In genomic region chr7:110522061-110522750, GRCh38 we compare ENCODE assay signal across 12 cellular contexts.
DNase-seq lines count a peak whose midpoint lies in the region; ATAC-seq, FAIRE-seq and TF ChIP-seq lines count a peak whose summit lies in the region.
"Had no signal": no experiment of that assay in that cellular context is flagged by ENCODE, and none has a peak within 500 bp of the region (broad histone marks: within the 10 kb centered on the region; RNA-seq: fewer than 3 reads in every experiment).

No MANE protein-coding gene starts in this region.

- no peak overlapping the region; the same call in 1 of the 2 replicates for H3K27ac ChIP-seq in KMS-11

- peak; percentile 79 for FAIRE-seq in islet of Langerhans (lab: Jason Lieb, UNC)

- POLR2A ChIA-PET in WTC11 (lab: Charles Lee): no interaction called here

- no peaks in the 10 kb centered on the region for H3K36me3 ChIP-seq in KMS-11 (ENCODE audit: insufficient read depth)

- H3K9ac ChIP-seq in KMS-11: no peak overlapping the region

- no peak overlapping the region for H3K4me3 Mint-ChIP-seq in WTC11
- H3K4me3 Mint-ChIP-seq: activated naive CD8-positive, alpha-beta T cell; B cell; stimulated activated naive CD8-positive, alpha-beta T cell treated with anti-CD3 and anti-CD28 coated beads, Interleukin-15, amount 100 ng/mL, for 72 hours had no signal

- TF ChIP-seq CTCF in KMS-11 (conservative IDR thresholded peaks at IDR 0.05; ENCODE audit: low read depth, low read length): no peak
- no peak for TF ChIP-seq CTCF in WTC11 (IDR thresholded peaks at IDR 0.05)

- no peaks in the 10 kb centered on the region; the same call in 1 of the 2 replicates for H3K27me3 Mint-ChIP-seq in WTC11 (ENCODE audit: low read depth)
- H3K27me3 Mint-ChIP-seq: activated naive CD8-positive, alpha-beta T cell; B cell; stimulated activated naive CD8-positive, alpha-beta T cell treated with anti-CD3 and anti-CD28 coated beads, Interleukin-15, amount 100 ng/mL, for 72 hours had no signal

- H3K36me3 Mint-ChIP-seq in WTC11: peaks cover 6% of the 10 kb centered on the region
- H3K36me3 Mint-ChIP-seq: activated naive CD8-positive, alpha-beta T cell had no signal

- CTCF ChIA-PET in WTC11 (lab: Charles Lee): interaction anchor here (1.2 kb wide), 1 partner anchor 577 kb away, joined by 3 read pairs; no protein-coding TSS in a partner anchor

- H4K20me1 ChIP-seq in KMS-11 (ENCODE audit: insufficient read depth): no peaks in the 10 kb centered on the region

- DNase-seq in COR-L47 (lab: John Stamatoyannopoulos, UW): peak; percentile 76
- peak; percentile 82 for DNase-seq in NCI-H82 (lab: John Stamatoyannopoulos, UW)
- no peak for DNase-seq in stimulated activated CD8-positive, alpha-beta memory T cell treated with anti-CD3 and anti-CD28 coated beads, Interleukin-4, amount 100 ng/mL, for 48 hours
- no peak for DNase-seq in WTC11 (ENCODE audit: low spot score)
- DNase-seq in dedifferentiated amniotic fluid mesenchymal stem cell (ENCODE audit: extremely low spot score): no peak
- DNase-seq in T-helper 1 cell: no peak
- DNase-seq: cortex of kidney; stimulated activated naive CD8-positive, alpha-beta T cell treated with anti-CD3 and anti-CD28 coated beads, Interleukin-15, amount 100 ng/mL, for 72 hours had no signal

- no peak overlapping the region for H3K27ac Mint-ChIP-seq in WTC11
- H3K27ac Mint-ChIP-seq: activated naive CD8-positive, alpha-beta T cell; B cell; stimulated activated naive CD8-positive, alpha-beta T cell treated with anti-CD3 and anti-CD28 coated beads, Interleukin-15, amount 100 ng/mL, for 72 hours had no signal

- H3K79me2 ChIP-seq in KMS-11 (ENCODE audit: insufficient read depth, low read depth): no peaks in the 10 kb centered on the region

- peaks cover 11% of the 10 kb centered on the region for H3K4me1 Mint-ChIP-seq in WTC11
- H3K4me1 Mint-ChIP-seq: B cell; stimulated activated naive CD8-positive, alpha-beta T cell treated with anti-CD3 and anti-CD28 coated beads, Interleukin-15, amount 100 ng/mL, for 72 hours had no signal

- no peaks in the 10 kb centered on the region for H3K4me1 ChIP-seq in KMS-11 (ENCODE audit: low read depth, poor library complexity, severe bottlenecking)

- peaks cover 37% of the 10 kb centered on the region for H3K9me3 Mint-ChIP-seq in WTC11

- ATAC-seq in WTC11: no peak
- ATAC-seq: stimulated activated naive CD8-positive, alpha-beta T cell treated with anti-CD3 and anti-CD28 coated beads, Interleukin-15, amount 100 ng/mL, for 72 hours had no signal

- peak overlapping the region; percentile 8; the same call in 1 of the 2 replicates for H3K4me2 ChIP-seq in KMS-11

- no peak overlapping the region for H2AFZ ChIP-seq in KMS-11 (ENCODE audit: low read depth)

- no peak overlapping the region for H3K4me3 ChIP-seq in KMS-11 (IDR thresholded peaks at IDR 0.05; ENCODE audit: insufficient read depth, low read depth, low read length)

- no peaks in the 10 kb centered on the region for H3K27me3 ChIP-seq in KMS-11 (ENCODE audit: insufficient read depth, low read depth)

TF ChIP-seq in WTC11, 78 proteins besides CTCF, POLR2A, EP300 and RAD21:
- TF ChIP-seq CREB1 (CRISPR knock-in tag; IDR thresholded peaks at IDR 0.05) (no peak), ZBTB21 (CRISPR knock-in tag; IDR thresholded peaks at IDR 0.05; ENCODE audit: borderline replicate concordance) (no peak), ZNF423 (CRISPR knock-in tag; IDR thresholded peaks at IDR 0.05) (no peak), FOXK1 (CRISPR knock-in tag; IDR thresholded peaks at IDR 0.05) (no peak), IRF2 (CRISPR knock-in tag; IDR thresholded peaks at IDR 0.05; ENCODE audit: borderline replicate concordance, low read depth) (no peak), SMAD4 (CRISPR knock-in tag; IDR thresholded peaks at IDR 0.05) (no peak), TCF7 (CRISPR knock-in tag; IDR thresholded peaks at IDR 0.05; ENCODE audit: low read depth) (no peak), FOXP1 (CRISPR knock-in tag; IDR thresholded peaks at IDR 0.05; ENCODE audit: borderline replicate concordance) (no peak), ZNF138 (CRISPR knock-in tag; conservative IDR thresholded peaks at IDR 0.05) (no peak), ZNF416 (CRISPR knock-in tag; IDR thresholded peaks at IDR 0.05) (no peak), SP1 (CRISPR knock-in tag; conservative IDR thresholded peaks at IDR 0.05) (no peak), KAT7 (CRISPR knock-in tag; IDR thresholded peaks at IDR 0.05; ENCODE audit: borderline replicate concordance) (no peak), TP53 (CRISPR knock-in tag; IDR thresholded peaks at IDR 0.05) (no peak), NFE2L1 (CRISPR knock-in tag; IDR thresholded peaks at IDR 0.05) (no peak), TEAD4 (CRISPR knock-in tag; IDR thresholded peaks at IDR 0.05) (no peak), ZNF317 (CRISPR knock-in tag; IDR thresholded peaks at IDR 0.05; ENCODE audit: borderline replicate concordance, low read depth) (no peak), ESRRA (CRISPR knock-in tag; IDR thresholded peaks at IDR 0.05; ENCODE audit: borderline replicate concordance) (no peak), PRRX2 (CRISPR knock-in tag; IDR thresholded peaks at IDR 0.05) (no peak)
- TF ChIP-seq, protein P1, sequence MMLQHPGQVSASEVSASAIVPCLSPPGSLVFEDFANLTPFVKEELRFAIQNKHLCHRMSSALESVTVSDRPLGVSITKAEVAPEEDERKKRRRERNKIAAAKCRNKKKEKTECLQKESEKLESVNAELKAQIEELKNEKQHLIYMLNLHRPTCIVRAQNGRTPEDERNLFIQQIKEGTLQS (CRISPR knock-in tag; conservative IDR thresholded peaks at IDR 0.05): no peak
- TF ChIP-seq, protein P2, sequence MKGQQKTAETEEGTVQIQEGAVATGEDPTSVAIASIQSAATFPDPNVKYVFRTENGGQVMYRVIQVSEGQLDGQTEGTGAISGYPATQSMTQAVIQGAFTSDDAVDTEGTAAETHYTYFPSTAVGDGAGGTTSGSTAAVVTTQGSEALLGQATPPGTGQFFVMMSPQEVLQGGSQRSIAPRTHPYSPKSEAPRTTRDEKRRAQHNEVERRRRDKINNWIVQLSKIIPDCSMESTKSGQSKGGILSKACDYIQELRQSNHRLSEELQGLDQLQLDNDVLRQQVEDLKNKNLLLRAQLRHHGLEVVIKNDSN (CRISPR knock-in tag; IDR thresholded peaks at IDR 0.05): no peak

Comparison
In these comparisons a context has a peak if more than half of its experiments do, and no peak if none do; other contexts are left out.
1. DNase-seq: peak in COR-L47 (single experiment) and NCI-H82 (single experiment); none in stimulated activated CD8-positive, alpha-beta memory T cell treated with anti-CD3 and anti-CD28 coated beads, Interleukin-4, amount 100 ng/mL, for 48 hours (single experiment), WTC11 (single experiment), dedifferentiated amniotic fluid mesenchymal stem cell (single experiment) and T-helper 1 cell (0 of 5).